21 cellular contexts compared by ENCODE assay signal in the genomic region with DNA sequence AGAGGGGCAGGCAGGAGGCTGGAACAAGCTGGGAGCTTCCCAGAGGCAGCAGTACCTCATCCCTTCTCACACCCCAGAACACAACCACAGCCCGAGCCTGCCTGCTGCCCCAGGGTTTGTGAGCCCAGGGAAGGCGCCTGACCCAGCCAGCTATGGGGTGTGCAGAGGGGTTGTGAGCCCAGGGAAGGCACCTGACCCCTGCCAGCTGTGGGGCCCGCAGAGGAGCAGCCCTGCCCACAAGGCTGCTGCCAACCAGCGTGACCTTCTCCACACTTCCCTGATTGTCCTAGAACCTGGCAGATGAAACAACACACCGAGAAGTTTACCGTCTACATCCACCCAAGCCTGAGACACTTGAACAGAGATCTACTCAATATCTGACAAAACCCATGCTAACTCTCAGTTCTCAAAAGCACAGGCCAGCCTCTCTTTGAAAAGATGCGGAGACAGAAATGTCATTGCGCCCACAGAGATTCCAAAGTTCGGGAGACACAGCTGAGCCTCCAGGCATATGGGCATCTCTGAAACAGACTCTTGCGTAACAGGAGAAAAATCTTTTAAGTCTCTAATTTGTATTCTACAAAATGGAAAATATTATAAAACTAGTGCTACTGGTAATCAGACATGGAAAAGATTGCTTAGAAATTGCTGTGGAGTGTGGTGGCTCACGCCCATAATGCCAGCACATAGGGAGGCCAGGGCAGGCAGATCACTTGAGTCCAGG. TPM values are rescaled to one million over a fixed set of nuclear protein-coding genes. Genes with fewer than 3 reads are reported as not detected.
DNase-seq lines count a peak whose midpoint lies in the region; ATAC-seq and TF ChIP-seq lines count a peak whose summit lies in the region.
"Had no signal": no experiment of that assay in that cellular context is flagged by ENCODE, and none has a peak within 500 bp of the region (broad histone marks: within the 10 kb centered on the region; RNA-seq: fewer than 3 reads in every experiment).

No MANE protein-coding gene starts in this region.

- 73 to 81% methylated on average over 11 of the region's 11 CpGs for WGBS in heart right ventricle, 2 donors
- WGBS in neuronal stem cell (ENCODE audit: extremely low coverage in 2 of 2, insufficient read length in 2 of 2, insufficient replicate concordance in 1 of 2), 2 donors, result no CpG with 5 or more reads among the region's 11 CpGs

- H3K36me3 ChIP-seq in heart right ventricle, result peaks cover 0 to 100% (median 64%) of the 10 kb centered on the region in 9 donors
- H3K36me3 ChIP-seq in neuronal stem cell (replicated peaks in 1 of 2; ENCODE audit: control insufficient read depth in 2 of 2, insufficient read depth in 2 of 2, low read length in 2 of 2), result peaks cover 37 to 97% of the 10 kb centered on the region in 2 donors

- H2BK12ac ChIP-seq in neuronal stem cell (ENCODE audit: low read length), result no peak overlapping the region

- H3K36me3 Mint-ChIP-seq in T-helper 17 cell (ENCODE audit: low read depth) (peaks cover 6% of the 10 kb centered on the region), glutamatergic neuron (ENCODE audit: unreplicated experiment) (peaks cover 6% of the 10 kb centered on the region)
- peaks cover 53% of the 10 kb centered on the region for H3K36me3 Mint-ChIP-seq in activated CD4-positive, alpha-beta T cell treated with anti-CD3 and anti-CD28 coated beads, Interleukin-2, amount 10 ng/mL, durations not matched to agents 7 days and 5 days (ENCODE audit: low read depth)

- H2AFZ ChIP-seq in neuronal stem cell (ENCODE audit: low read length), result no peak overlapping the region

- no peak overlapping the region for H3K4ac ChIP-seq in neuronal stem cell (ENCODE audit: low read length)

- H3K4me3 ChIP-seq in heart right ventricle (no peak overlapping the region), neuronal stem cell (ENCODE audit: low read length in 2 of 2) (no peak overlapping the region)
- H3K4me3 ChIP-seq: A549; BLaER1 treated with 17β-estradiol and CSF1 and Interleukin-3, amounts not matched to agents 10 nM and 100 nM; MG63 had no signal

- DNase-seq in T-helper 17 cell (no peak), heart right ventricle (peak; percentile 30 to 35), neuronal stem cell (ENCODE audit: low spot score) (no peak), AG20443 (ENCODE audit: low spot score) (no peak), glutamatergic neuron (no peak)
- no peak for DNase-seq in stimulated activated CD4-positive, alpha-beta T cell treated with anti-CD3 and anti-CD28 coated beads, Interleukin-4, amount 100 ng/mL, for 24 hours
- no peak for DNase-seq in activated CD4-positive, alpha-beta T cell treated with anti-CD3 and anti-CD28 coated beads, Interleukin-2, amount 10 ng/mL, durations not matched to agents 7 days and 5 days
- DNase-seq: CD8-positive, alpha-beta memory T cell; HFFc6; Kasumi-1; MG63; NCI-H1048; NCI-H1436; NCI-H2029; NCI-H345; NCI-H526; PC-3; RPMI8226 had no signal

- intact Hi-C loops in heart right ventricle (cut with DNase I), result no loop called here

- H3K4me2 ChIP-seq in neuronal stem cell (ENCODE audit: insufficient read depth, low read length, poor library complexity, severe bottlenecking), result no peak overlapping the region
- H3K4me2 ChIP-seq: A549; BLaER1 treated with 17β-estradiol and CSF1 and Interleukin-3, amounts not matched to agents 10 nM and 100 nM had no signal

- H4K91ac ChIP-seq in neuronal stem cell (ENCODE audit: low read depth, low read length, poor library complexity), result no peak overlapping the region

- no peak overlapping the region for H2BK5ac ChIP-seq in neuronal stem cell (ENCODE audit: low read length)

- TF ChIP-seq CTCF in heart right ventricle (IDR thresholded peaks at IDR 0.05) (no peak), glutamatergic neuron (IDR thresholded peaks at IDR 0.05; ENCODE audit: partially characterized antibody, unreplicated experiment) (no peak)

- peaks cover 0 to 8% (median 0%) of the 10 kb centered on the region in 9 donors for H3K4me1 ChIP-seq in heart right ventricle
- no peaks in the 10 kb centered on the region for H3K4me1 ChIP-seq in neuronal stem cell (ENCODE audit: control insufficient read depth in 2 of 2, insufficient read depth in 1 of 2, low read depth in 1 of 2, low read length in 2 of 2)
- H3K4me1 ChIP-seq: A549 had no signal

- H3K4me1 Mint-ChIP-seq in T-helper 17 cell (peaks cover 8% of the 10 kb centered on the region), glutamatergic neuron (ENCODE audit: low read depth, unreplicated experiment) (no peaks in the 10 kb centered on the region)
- peaks cover 5% of the 10 kb centered on the region for H3K4me1 Mint-ChIP-seq in activated CD4-positive, alpha-beta T cell treated with anti-CD3 and anti-CD28 coated beads, Interleukin-2, amount 10 ng/mL, durations not matched to agents 7 days and 5 days

- POLR2A ChIA-PET in activated CD4-positive, alpha-beta T cell treated with anti-CD3 and anti-CD28 coated beads, Interleukin-2, amount 10 ng/mL, durations not matched to agents 7 days and 5 days (lab: Charles Lee), result no interaction called here

- H2BK120ac ChIP-seq in neuronal stem cell (ENCODE audit: low read depth, low read length), result no peak overlapping the region

- no peaks in the 10 kb centered on the region for H3K79me1 ChIP-seq in neuronal stem cell (ENCODE audit: low read depth, low read length)

- no peak overlapping the region for H3K9ac ChIP-seq in neuronal stem cell (ENCODE audit: low read depth, low read length, poor library complexity)

- no peak overlapping the region for H2BK15ac ChIP-seq in neuronal stem cell (ENCODE audit: low read length)

- H3K27me3 ChIP-seq in heart right ventricle, result no peaks in the 10 kb centered on the region
- no peaks in the 10 kb centered on the region for H3K27me3 ChIP-seq in neuronal stem cell (ENCODE audit: control insufficient read depth in 3 of 3, insufficient read depth in 3 of 3, low read depth in 1 of 3, low read length in 3 of 3)
- H3K27me3 ChIP-seq: BLaER1 treated with 17β-estradiol and CSF1 and Interleukin-3, amounts not matched to agents 10 nM and 100 nM; MG63 had no signal

- H3K27ac Mint-ChIP-seq in T-helper 17 cell, result peak overlapping the region; percentile 49
- no peak overlapping the region for H3K27ac Mint-ChIP-seq in glutamatergic neuron (ENCODE audit: unreplicated experiment)
- no peak overlapping the region for H3K27ac Mint-ChIP-seq in activated CD4-positive, alpha-beta T cell treated with anti-CD3 and anti-CD28 coated beads, Interleukin-2, amount 10 ng/mL, durations not matched to agents 7 days and 5 days
- H3K27ac Mint-ChIP-seq: HFFc6 had no signal

- peak overlapping the region; percentile 89 for H4K8ac ChIP-seq in neuronal stem cell (ENCODE audit: low read depth, low read length)

- H3K27ac ChIP-seq in heart right ventricle (peak overlapping the region in 4 of 10 donors; percentile 23 to 65 (median 36)), neuronal stem cell (replicated peaks; ENCODE audit: low read length) (no peak overlapping the region)
- H3K27ac ChIP-seq: A549; BLaER1 treated with 17β-estradiol and CSF1 and Interleukin-3, amounts not matched to agents 10 nM and 100 nM had no signal

- TF ChIP-seq POLR2A in GM19193 (IDR thresholded peaks at IDR 0.05; ENCODE audit: extremely low read depth, insufficient read depth, insufficient read length), result peak; percentile 13

- H3K23ac ChIP-seq in neuronal stem cell (ENCODE audit: low read depth, low read length, poor library complexity), result peak overlapping the region; percentile 20

- no peaks in the 10 kb centered on the region for H3K9me3 Mint-ChIP-seq in glutamatergic neuron (ENCODE audit: unreplicated experiment)
- H3K9me3 Mint-ChIP-seq in activated CD4-positive, alpha-beta T cell treated with anti-CD3 and anti-CD28 coated beads, Interleukin-2, amount 10 ng/mL, durations not matched to agents 7 days and 5 days, result no peaks in the 10 kb centered on the region
- H3K9me3 Mint-ChIP-seq: CD8-positive, alpha-beta memory T cell; HFFc6 had no signal

- no peak overlapping the region for H2AK5ac ChIP-seq in neuronal stem cell (ENCODE audit: low read depth, low read length)

- H3K27me3 Mint-ChIP-seq in T-helper 17 cell (no peaks in the 10 kb centered on the region), glutamatergic neuron (ENCODE audit: unreplicated experiment) (no peaks in the 10 kb centered on the region)
- H3K27me3 Mint-ChIP-seq in activated CD4-positive, alpha-beta T cell treated with anti-CD3 and anti-CD28 coated beads, Interleukin-2, amount 10 ng/mL, durations not matched to agents 7 days and 5 days, result no peaks in the 10 kb centered on the region
- H3K27me3 Mint-ChIP-seq: CD8-positive, alpha-beta memory T cell had no signal

- H3K4me3 Mint-ChIP-seq in T-helper 17 cell, result no peak overlapping the region
- H3K4me3 Mint-ChIP-seq in glutamatergic neuron (ENCODE audit: unreplicated experiment), result no peak overlapping the region
- no peak overlapping the region for H3K4me3 Mint-ChIP-seq in activated CD4-positive, alpha-beta T cell treated with anti-CD3 and anti-CD28 coated beads, Interleukin-2, amount 10 ng/mL, durations not matched to agents 7 days and 5 days
- H3K4me3 Mint-ChIP-seq: CD8-positive, alpha-beta memory T cell; HFFc6 had no signal

- H3K9me3 ChIP-seq in T-helper 17 cell (ENCODE audit: control insufficient read depth, low read length, poor library complexity, severe bottlenecking), result no peaks in the 10 kb centered on the region
- H3K9me3 ChIP-seq in heart right ventricle, result no peaks in the 10 kb centered on the region
- H3K9me3 ChIP-seq in neuronal stem cell (replicated peaks in 1 of 2; ENCODE audit: control insufficient read depth in 2 of 2, insufficient read depth in 1 of 2, low read depth in 1 of 2, low read length in 2 of 2), result peaks cover 1 to 8% of the 10 kb centered on the region in 2 donors
- H3K9me3 ChIP-seq: A549; BLaER1 treated with 17β-estradiol and CSF1 and Interleukin-3, amounts not matched to agents 10 nM and 100 nM; MG63 had no signal

- CTCF ChIA-PET in activated CD4-positive, alpha-beta T cell treated with anti-CD3 and anti-CD28 coated beads, Interleukin-2, amount 10 ng/mL, durations not matched to agents 7 days and 5 days (lab: Charles Lee), result no interaction called here

- ATAC-seq in T-helper 17 cell (no peak), heart right ventricle (peak in 7 of 8 donors; percentile 63 to 90 (median 86))
- ATAC-seq: A549, PC-3 had no signal

- no peak overlapping the region for H3K14ac ChIP-seq in neuronal stem cell (ENCODE audit: low read length)

- no peak overlapping the region for H3K18ac ChIP-seq in neuronal stem cell (ENCODE audit: low read length)

RNA-seq across cellular contexts. Expression of a gene that starts 47.3 kb away (rescaled TPM):
- total RNA-seq in T-helper 17 cell, result 10 to 100 TPM; 80.0 to 87.8 TPM
- 10 to 100 TPM; 14.8 to 26.8 (median 19.6) TPM for total RNA-seq in heart right ventricle
- 10 to 100 TPM; 14.5 to 34.1 TPM for polyA plus RNA-seq in heart right ventricle
- polyA plus RNA-seq in neuronal stem cell (2013, experiment 1 of 2), result 48.1 TPM
- 50.5 TPM for polyA plus RNA-seq in neuronal stem cell (2013, experiment 2 of 2)
- total RNA-seq in glutamatergic neuron (ENCODE audit: unreplicated experiment), result 81.2 TPM
- total RNA-seq in activated CD4-positive, alpha-beta T cell treated with anti-CD3 and anti-CD28 coated beads, Interleukin-2, amount 10 ng/mL, durations not matched to agents 7 days and 5 days, result 10 to 100 TPM; 51.4 to 59.0 TPM

Comparison
In these comparisons a context has a peak if more than half of its experiments do, and no peak if none do; other contexts are left out.
1. DNase-seq: peak in heart right ventricle (2 of 2); none in T-helper 17 cell (0 of 3), neuronal stem cell (single experiment), AG20443 (single experiment), glutamatergic neuron (single experiment), stimulated activated CD4-positive, alpha-beta T cell treated with anti-CD3 and anti-CD28 coated beads, Interleukin-4, amount 100 ng/mL, for 24 hours (single experiment) and activated CD4-positive, alpha-beta T cell treated with anti-CD3 and anti-CD28 coated beads, Interleukin-2, amount 10 ng/mL, durations not matched to agents 7 days and 5 days (single experiment).